Comparison of ENCODE assay signal across 9 cellular contexts in genomic region chr2:15313657-15314056, GRCh38.
A peak's percentile ranks its signal among the peaks of the same experiment; 100 is the strongest.
DNase-seq lines count a peak whose midpoint lies in the region; ATAC-seq and TF ChIP-seq lines count a peak whose summit lies in the region.
"Had no signal": no experiment of that assay in that cellular context is flagged by ENCODE, and none has a peak within 500 bp of the region (broad histone marks: within the 10 kb centered on the region; RNA-seq: fewer than 3 reads in every experiment).

No MANE protein-coding gene starts in this region.

- no peaks in the 10 kb centered on the region for H3K27me3 ChIP-seq in WERI-Rb-1 (ENCODE audit: insufficient read depth, low read depth, severe bottlenecking)

- no peak for DNase-seq in activated CD4-positive, CD25-positive, alpha-beta regulatory T cell treated with anti-CD3 and anti-CD28 coated beads, Interleukin-2, amount 50 U/mL, for 72 hours
- DNase-seq in NCI-H526 (lab: John Stamatoyannopoulos, UW): peak; percentile 98 to 100
- DNase-seq in retinal pigment epithelial cell (ENCODE audit: low read depth): peak; percentile 64
- DNase-seq in OCI-M2 (lab: John Stamatoyannopoulos, UW; ENCODE audit: unreplicated experiment): no peak
- DNase-seq in WERI-Rb-1: no peak
- DNase-seq in stimulated activated CD4-positive, alpha-beta T cell treated with anti-CD3 and anti-CD28 coated beads, Interleukin-1b, Interleukin-23, amount 100 ng/mL, for 48 hours: no peak
- DNase-seq: NCI-H510A treated with DMSO at 0.1 percent for 48 hours had no signal

- H3K4me3 ChIP-seq in retinal pigment epithelial cell (ENCODE audit: low read length): no peak overlapping the region
- H3K4me3 ChIP-seq in WERI-Rb-1 (ENCODE audit: low read depth, low read length): no peak overlapping the region

- H3K36me3 ChIP-seq in WERI-Rb-1: no peaks in the 10 kb centered on the region

- no peak overlapping the region for H3K27ac ChIP-seq in WERI-Rb-1

- no peaks in the 10 kb centered on the region for H3K9me3 ChIP-seq in WERI-Rb-1 (ENCODE audit: severe bottlenecking)

- ATAC-seq in activated CD4-positive, CD25-positive, alpha-beta regulatory T cell treated with anti-CD3 and anti-CD28 coated beads, Interleukin-2, amount 50 U/mL, for 24 hours: peak; percentile 70 to 81
- peak; percentile 70 for ATAC-seq in HG02798 (IDR thresholded peaks at IDR 0.05; ENCODE audit: poor library complexity, unreplicated experiment)

- TF ChIP-seq CTCF in retinal pigment epithelial cell (conservative IDR thresholded peaks at IDR 0.05; ENCODE audit: low read depth, low read length): no peak
- no peak for TF ChIP-seq CTCF in WERI-Rb-1 (IDR thresholded peaks at IDR 0.05; ENCODE audit: low read depth, low read length)

Comparison
In these comparisons a context has a peak if more than half of its experiments do, and no peak if none do; other contexts are left out.
1. DNase-seq: peak in NCI-H526 (2 of 2) and retinal pigment epithelial cell (single experiment); none in activated CD4-positive, CD25-positive, alpha-beta regulatory T cell treated with anti-CD3 and anti-CD28 coated beads, Interleukin-2, amount 50 U/mL, for 72 hours (single experiment), OCI-M2 (single experiment), WERI-Rb-1 (single experiment) and stimulated activated CD4-positive, alpha-beta T cell treated with anti-CD3 and anti-CD28 coated beads, Interleukin-1b, Interleukin-23, amount 100 ng/mL, for 48 hours (single experiment).